In the genomic region with DNA sequence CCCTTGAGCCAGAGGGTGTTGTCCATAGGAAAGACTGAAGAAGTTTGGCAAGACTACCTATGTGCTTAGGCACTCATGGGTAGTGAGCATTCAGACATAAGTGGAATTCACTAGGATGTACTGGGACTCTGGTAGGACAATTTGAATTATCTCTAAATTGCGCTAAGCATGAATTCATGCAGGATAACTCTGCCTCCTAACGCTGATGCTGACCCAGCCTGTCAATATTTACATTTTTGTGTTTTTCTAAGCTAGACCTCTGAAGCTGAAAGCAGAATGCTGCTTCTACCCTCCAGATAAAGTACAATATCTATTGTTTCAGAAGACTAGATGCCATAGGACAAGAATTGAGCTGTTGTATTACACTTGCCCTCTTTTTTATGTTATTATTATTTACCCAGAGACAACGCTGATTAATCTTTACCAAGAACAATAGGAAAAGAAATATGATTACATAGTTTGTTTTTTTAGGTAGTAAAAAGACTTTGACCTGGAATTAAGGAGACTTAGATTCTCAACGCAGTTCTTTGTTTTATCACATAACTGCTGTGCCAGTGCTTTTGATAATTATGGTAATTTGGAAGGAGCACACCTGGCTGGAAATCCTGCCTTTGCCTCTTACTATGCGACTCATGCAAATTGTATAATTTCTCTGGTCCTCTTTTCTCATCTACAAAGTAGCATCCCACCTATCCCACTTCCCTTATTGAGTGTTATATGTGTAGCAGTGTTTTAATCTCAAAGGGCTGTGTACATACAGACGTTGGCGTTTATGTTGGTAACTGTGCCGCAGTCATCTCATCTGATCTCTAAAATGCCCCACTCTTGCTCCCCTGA, we compare ENCODE assay signal across 26 cellular contexts. TPM values are rescaled to one million over a fixed set of nuclear protein-coding genes. Genes with fewer than 3 reads are reported as not detected.
DNase-seq lines count a peak whose midpoint lies in the region; ATAC-seq and TF ChIP-seq lines count a peak whose summit lies in the region.
"Had no signal": no experiment of that assay in that cellular context is flagged by ENCODE, and none has a peak within 500 bp of the region (broad histone marks: within the 10 kb centered on the region; RNA-seq: fewer than 3 reads in every experiment).

No MANE protein-coding gene starts in this region.

- H3K4me3 ChIP-seq in HEK293 (ENCODE audit: low read depth, low read length) (no peak overlapping the region), OCI-LY7 (ENCODE audit: low read depth, low read length, poor library complexity, severe bottlenecking) (no peak overlapping the region), mesendoderm (ENCODE audit: low read length) (no peak overlapping the region)
- H3K4me3 ChIP-seq: breast epithelium, SJSA1, suprapubic skin had no signal

- no peaks in the 10 kb centered on the region for H3K9me2 ChIP-seq in OCI-LY7 (ENCODE audit: insufficient read depth, low read length)

- H3K9ac ChIP-seq in mesendoderm (ENCODE audit: low read length): peak overlapping the region; percentile 12

- H3K4me1 Mint-ChIP-seq in natural killer cell treated with Interleukin-12 subunit alpha and Interleukin-12 subunit beta and Interleukin-15 and Interleukin-18, amount 100 ng/mL, for 72 hours (ENCODE audit: low read depth in 2 of 2): peaks cover 15 to 28% of the 10 kb centered on the region in 2 donors
- H3K4me1 Mint-ChIP-seq: memory B cell had no signal

- POLR2A ChIA-PET in HEK293 (lab: Yijun Ruan, JAX): no interaction called here
- POLR2A ChIA-PET in OCI-LY7 (lab: Charles Lee): interaction anchor here (1.0 kb wide), 1 partner anchor 9 kb away, joined by 3 read pairs; no protein-coding TSS in a partner anchor

- no peak overlapping the region for H3K27ac ChIP-seq in HEK293 (ENCODE audit: extremely low read depth, low read depth, low read length)
- H3K27ac ChIP-seq in OCI-LY7 (ENCODE audit: low read depth, low read length, poor library complexity, severe bottlenecking): no peak overlapping the region
- H3K27ac ChIP-seq in mesendoderm (ENCODE audit: low read depth, low read length): no peak overlapping the region
- H3K27ac ChIP-seq: 22Rv1, breast epithelium, SJSA1, suprapubic skin had no signal

- CTCF ChIA-PET in HEK293 (lab: Yijun Ruan, JAX): interaction anchor here (0.6 to 6.9 kb wide), 22 partner anchors 9 to 179 kb away, joined by 3 to 209 read pairs (median 8); a partner anchor contains a TSS
- CTCF ChIA-PET in OCI-LY7 (lab: Charles Lee; ENCODE audit: unreplicated experiment): no interaction called here

- H3K9me3 ChIP-seq in HEK293 (ENCODE audit: control insufficient read depth, insufficient read depth, low read depth, low read length) (no peaks in the 10 kb centered on the region), OCI-LY7 (ENCODE audit: low read length) (no peaks in the 10 kb centered on the region)
- H3K9me3 ChIP-seq: breast epithelium, heart left ventricle, SJSA1, suprapubic skin had no signal

- H3K36me3 Mint-ChIP-seq in natural killer cell treated with Interleukin-12 subunit alpha and Interleukin-12 subunit beta and Interleukin-15 and Interleukin-18, amount 100 ng/mL, for 72 hours: no peaks in the 10 kb centered on the region
- H3K36me3 Mint-ChIP-seq: memory B cell had no signal

- H2BK5ac ChIP-seq in mesendoderm (ENCODE audit: low read length): no peak overlapping the region

- H3K27me3 ChIP-seq in mesendoderm (ENCODE audit: insufficient read depth, low read length, poor library complexity): peaks cover 2% of the 10 kb centered on the region
- H3K27me3 ChIP-seq: breast epithelium, heart left ventricle, SJSA1, suprapubic skin had no signal

- no peak overlapping the region for H4K8ac ChIP-seq in mesendoderm (ENCODE audit: low read depth, low read length)

- peak overlapping the region; percentile 64 for H2AFZ ChIP-seq in OCI-LY7 (ENCODE audit: low read length)

- no peaks in the 10 kb centered on the region for H3K79me1 ChIP-seq in mesendoderm (ENCODE audit: low read length)

- H3K9me3 Mint-ChIP-seq in natural killer cell treated with Interleukin-12 subunit alpha and Interleukin-12 subunit beta and Interleukin-15 and Interleukin-18, amount 100 ng/mL, for 72 hours: no peaks in the 10 kb centered on the region
- H3K9me3 Mint-ChIP-seq: effector memory CD8-positive, alpha-beta T cell; memory B cell had no signal

- no peak overlapping the region for H2BK120ac ChIP-seq in mesendoderm (ENCODE audit: low read depth, low read length)

- no peak overlapping the region for H3K23ac ChIP-seq in mesendoderm (ENCODE audit: low read length)

- H3K79me2 ChIP-seq in OCI-LY7 (ENCODE audit: insufficient read depth, low read depth, low read length) (no peaks in the 10 kb centered on the region), mesendoderm (ENCODE audit: control insufficient read depth, insufficient read depth, low read length) (no peaks in the 10 kb centered on the region)

- H3K4me3 Mint-ChIP-seq in natural killer cell treated with Interleukin-12 subunit alpha and Interleukin-12 subunit beta and Interleukin-15 and Interleukin-18, amount 100 ng/mL, for 72 hours: no peak overlapping the region
- H3K4me3 Mint-ChIP-seq: effector memory CD8-positive, alpha-beta T cell; memory B cell had no signal

- no peak overlapping the region for H3K4ac ChIP-seq in mesendoderm (ENCODE audit: low read depth, low read length)

- ATAC-seq in natural killer cell treated with Interleukin-12 subunit alpha and Interleukin-12 subunit beta and Interleukin-15 and Interleukin-18, amount 100 ng/mL, for 72 hours: no peak
- ATAC-seq in HG03565 (IDR thresholded peaks at IDR 0.05; ENCODE audit: unreplicated experiment): no peak
- ATAC-seq: effector memory CD8-positive, alpha-beta T cell; esophagus mucosa; heart left ventricle had no signal

- H3K36me3 ChIP-seq in HEK293 (ENCODE audit: control insufficient read depth in 2 of 2, insufficient read depth in 1 of 2, low read length in 2 of 2) (no peaks in the 10 kb centered on the region), OCI-LY7 (ENCODE audit: insufficient read depth, low read length) (no peaks in the 10 kb centered on the region), mesendoderm (ENCODE audit: control insufficient read depth, insufficient read depth, low read length) (no peaks in the 10 kb centered on the region)
- H3K36me3 ChIP-seq: breast epithelium, heart left ventricle, SJSA1, suprapubic skin had no signal

- TF ChIP-seq CTCF in HEK293 (tag by site-specific recombination; IDR thresholded peaks at IDR 0.05) (no peak), OCI-LY7 (conservative IDR thresholded peaks at IDR 0.05; ENCODE audit: low read length) (no peak)

- no peak overlapping the region for H3K56ac ChIP-seq in mesendoderm (ENCODE audit: low read length)

- no peaks in the 10 kb centered on the region for H4K20me1 ChIP-seq in OCI-LY7 (ENCODE audit: insufficient read depth, low read length)

- H3K18ac ChIP-seq in mesendoderm (ENCODE audit: low read length): no peak overlapping the region

- intact Hi-C loops in OCI-LY7 (cut with micrococcal nuclease; ENCODE audit: unreplicated experiment): no loop called here

- H4K5ac ChIP-seq in mesendoderm (ENCODE audit: low read length): no peak overlapping the region

- peak overlapping the region; percentile 39 for H3K4me2 ChIP-seq in OCI-LY7 (ENCODE audit: low read length)
- H3K4me2 ChIP-seq in mesendoderm (ENCODE audit: low read length): no peak overlapping the region

- H3K27ac Mint-ChIP-seq in natural killer cell treated with Interleukin-12 subunit alpha and Interleukin-12 subunit beta and Interleukin-15 and Interleukin-18, amount 100 ng/mL, for 72 hours: no peak overlapping the region
- H3K27ac Mint-ChIP-seq: effector memory CD8-positive, alpha-beta T cell; memory B cell had no signal

- no CpG with 5 or more reads among the region's 8 CpGs for WGBS in mesendoderm (ENCODE audit: extremely low coverage, insufficient coverage, low lambda C conversion rate)

- H3K27me3 Mint-ChIP-seq in natural killer cell treated with Interleukin-12 subunit alpha and Interleukin-12 subunit beta and Interleukin-15 and Interleukin-18, amount 100 ng/mL, for 72 hours: peaks cover 11 to 14% of the 10 kb centered on the region in 2 donors

- 0 out of 2 replicates have a peak, but pooled peaks cover 5% of the 10 kb centered on the region for H3K4me1 ChIP-seq in HEK293 (ENCODE audit: control insufficient read depth, insufficient read depth, low read length)
- H3K4me1 ChIP-seq in OCI-LY7 (ENCODE audit: insufficient read depth, low read length, poor library complexity, severe bottlenecking): peaks cover 25% of the 10 kb centered on the region
- H3K4me1 ChIP-seq in mesendoderm (ENCODE audit: control insufficient read depth, low read depth, low read length): peaks cover 16% of the 10 kb centered on the region
- H3K4me1 ChIP-seq: breast epithelium, SJSA1 had no signal

- BruUV-seq in OCI-LY7 (replicated peaks; lab: Mats Ljungman, UMichigan): no TSS peak

- H2BK15ac ChIP-seq in mesendoderm (replicated peaks; ENCODE audit: low read depth): no peak overlapping the region

- no peak overlapping the region for H2AK5ac ChIP-seq in mesendoderm (ENCODE audit: low read length)

- DNase-seq in NCI-H1417 (lab: John Stamatoyannopoulos, UW) (peak in 2 of 3 experiments; percentile 60 to 72), NCI-H1417 treated with DMSO at 0.1 percent for 48 hours (lab: John Stamatoyannopoulos, UW) (no peak), OCI-LY7 (ENCODE audit: low spot score) (no peak), mesendoderm (no peak)
- DNase-seq in natural killer cell treated with Interleukin-12 subunit alpha and Interleukin-12 subunit beta and Interleukin-15 and Interleukin-18, amount 100 ng/mL, for 72 hours (ENCODE audit: low spot score): no peak
- no peak for DNase-seq in activated naive CD4-positive, alpha-beta T cell (lab: John Stamatoyannopoulos, UW)
- DNase-seq: activated CD4-positive, alpha-beta T cell treated with anti-CD3 and anti-CD28 coated beads, Interleukin-2, amount 50 U/mL, for 48 hours; activated CD8-positive, alpha-beta memory T cell treated with anti-CD3 and anti-CD28 coated beads, Interleukin-2, amount 50 U/mL, for 4 hours; activated naive CD4-positive, alpha-beta T cell treated with anti-CD3 and anti-CD28 coated beads, Interleukin-2, amount 50 U/mL, for 16 hours; amniotic stem cell; effector memory CD8-positive, alpha-beta T cell; foreskin fibroblast; GOT3; heart left ventricle; NCI-H1048; NCI-H2081 treated with DMSO at 0.1 percent for 48 hours; RPMI8226; stimulated activated naive CD4-positive, alpha-beta T cell had no signal

TF ChIP-seq in HEK293, 187 proteins besides CTCF, POLR2A, EP300 and RAD21:
- TF ChIP-seq ZNF660 (tag by site-specific recombination; IDR thresholded peaks at IDR 0.05) (peak; percentile 95), ZNF155 (tag by site-specific recombination; IDR thresholded peaks at IDR 0.05) (no peak)

RNA-seq across cellular contexts. Expression of a gene that starts 21.2 kb away (rescaled TPM):
- 0.16 TPM in 1 of 2 replicates, not detected in the other for total RNA-seq in OCI-LY7 (2014; rRNA removed; shearing (Covaris generic))
- total RNA-seq in OCI-LY7 (2022): not detected in 2 replicates
- polyA plus RNA-seq in mesendoderm (2013, experiment 1 of 2): 5.0 TPM
- polyA plus RNA-seq in mesendoderm (2013, experiment 2 of 2): 5.0 TPM
- total RNA-seq in natural killer cell treated with Interleukin-12 subunit alpha and Interleukin-12 subunit beta and Interleukin-15 and Interleukin-18, amount 100 ng/mL, for 72 hours: 100 to 1,000 TPM in 1 of 2 donors, 10 to 100 TPM in 1; 20.3 to 104 TPM

Comparison
In these comparisons a context has a peak if more than half of its experiments do, and no peak if none do; other contexts are left out.
1. DNase-seq: peak in NCI-H1417 (2 of 3); none in NCI-H1417 treated with DMSO at 0.1 percent for 48 hours (single experiment), OCI-LY7 (single experiment), mesendoderm (single experiment), natural killer cell treated with Interleukin-12 subunit alpha and Interleukin-12 subunit beta and Interleukin-15 and Interleukin-18, amount 100 ng/mL, for 72 hours (single experiment) and activated naive CD4-positive, alpha-beta T cell (0 of 4).
2. RNA of a gene that starts 21.2 kb away (total RNA-seq): 20.3 to 104 TPM in natural killer cell treated with Interleukin-12 subunit alpha and Interleukin-12 subunit beta and Interleukin-15 and Interleukin-18, amount 100 ng/mL, for 72 hours; 0.16 TPM in OCI-LY7; every median in the first group is over 10 times any median in the second.